1 cellular context compared by ENCODE assay signal in genomic region chr2:236167297-236168109, GRCh38.
TF ChIP-seq lines count a peak whose summit lies in the region.

No MANE protein-coding gene starts in this region.

TF ChIP-seq in HepG2, 621 proteins besides CTCF, POLR2A, EP300 and RAD21 (continued from another document and continues in another):
- no peak for TF ChIP-seq DDIT3 (CRISPR knock-in tag; IDR thresholded peaks at IDR 0.05)
- TF ChIP-seq, protein P1, sequence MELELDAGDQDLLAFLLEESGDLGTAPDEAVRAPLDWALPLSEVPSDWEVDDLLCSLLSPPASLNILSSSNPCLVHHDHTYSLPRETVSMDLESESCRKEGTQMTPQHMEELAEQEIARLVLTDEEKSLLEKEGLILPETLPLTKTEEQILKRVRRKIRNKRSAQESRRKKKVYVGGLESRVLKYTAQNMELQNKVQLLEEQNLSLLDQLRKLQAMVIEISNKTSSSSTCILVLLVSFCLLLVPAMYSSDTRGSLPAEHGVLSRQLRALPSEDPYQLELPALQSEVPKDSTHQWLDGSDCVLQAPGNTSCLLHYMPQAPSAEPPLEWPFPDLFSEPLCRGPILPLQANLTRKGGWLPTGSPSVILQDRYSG (CRISPR knock-in tag; IDR thresholded peaks at IDR 0.05): peak; percentile 44; the same call in 1 of the 2 replicates
- TF ChIP-seq BRCA1 (CRISPR knock-in tag; IDR thresholded peaks at IDR 0.05): no peak
- TF ChIP-seq NR3C1 (CRISPR knock-in tag; IDR thresholded peaks at IDR 0.05): no peak
- TF ChIP-seq ZNF652 (CRISPR knock-in tag; IDR thresholded peaks at IDR 0.05; ENCODE audit: borderline replicate concordance, low read depth): no peak
- TF ChIP-seq, protein P2, sequence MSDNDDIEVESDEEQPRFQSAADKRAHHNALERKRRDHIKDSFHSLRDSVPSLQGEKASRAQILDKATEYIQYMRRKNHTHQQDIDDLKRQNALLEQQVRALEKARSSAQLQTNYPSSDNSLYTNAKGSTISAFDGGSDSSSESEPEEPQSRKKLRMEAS (IDR thresholded peaks at IDR 0.05): peak; percentile 73
- TF ChIP-seq PCBP2 (optimal IDR thresholded peaks at IDR 0.05; ENCODE audit: low read depth, low read length, poor library complexity, severe bottlenecking): no peak
- no peak for TF ChIP-seq MEIS1 (CRISPR knock-in tag; IDR thresholded peaks at IDR 0.05; ENCODE audit: borderline replicate concordance)
- no peak for TF ChIP-seq ZNF597 (CRISPR knock-in tag; IDR thresholded peaks at IDR 0.05)
- TF ChIP-seq, protein P3, sequence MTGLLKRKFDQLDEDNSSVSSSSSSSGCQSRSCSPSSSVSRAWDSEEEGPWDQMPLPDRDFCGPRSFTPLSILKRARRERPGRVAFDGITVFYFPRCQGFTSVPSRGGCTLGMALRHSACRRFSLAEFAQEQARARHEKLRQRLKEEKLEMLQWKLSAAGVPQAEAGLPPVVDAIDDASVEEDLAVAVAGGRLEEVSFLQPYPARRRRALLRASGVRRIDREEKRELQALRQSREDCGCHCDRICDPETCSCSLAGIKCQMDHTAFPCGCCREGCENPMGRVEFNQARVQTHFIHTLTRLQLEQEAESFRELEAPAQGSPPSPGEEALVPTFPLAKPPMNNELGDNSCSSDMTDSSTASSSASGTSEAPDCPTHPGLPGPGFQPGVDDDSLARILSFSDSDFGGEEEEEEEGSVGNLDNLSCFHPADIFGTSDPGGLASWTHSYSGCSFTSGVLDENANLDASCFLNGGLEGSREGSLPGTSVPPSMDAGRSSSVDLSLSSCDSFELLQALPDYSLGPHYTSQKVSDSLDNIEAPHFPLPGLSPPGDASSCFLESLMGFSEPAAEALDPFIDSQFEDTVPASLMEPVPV (CRISPR knock-in tag; IDR thresholded peaks at IDR 0.05): 0 out of 2 replicates have a peak, but pooled peaks have one; percentile 51
- TF ChIP-seq ZNF33B (CRISPR knock-in tag; IDR thresholded peaks at IDR 0.05): no peak
- TF ChIP-seq NR1H2 (CRISPR knock-in tag; IDR thresholded peaks at IDR 0.05; ENCODE audit: borderline replicate concordance, low read depth): no peak
- no peak for TF ChIP-seq FOSL1 (CRISPR knock-in tag; IDR thresholded peaks at IDR 0.05; ENCODE audit: borderline replicate concordance)
- no peak for TF ChIP-seq HMG20B (CRISPR knock-in tag; conservative IDR thresholded peaks at IDR 0.05)
- no peak for TF ChIP-seq SRSF9 (IDR thresholded peaks at IDR 0.05; ENCODE audit: borderline replicate concordance, insufficient read depth, low read depth, low read length, poor library complexity, severe bottlenecking)
- no peak for TF ChIP-seq XRCC5 (optimal IDR thresholded peaks at IDR 0.05; ENCODE audit: low read length)
- TF ChIP-seq, protein P4, sequence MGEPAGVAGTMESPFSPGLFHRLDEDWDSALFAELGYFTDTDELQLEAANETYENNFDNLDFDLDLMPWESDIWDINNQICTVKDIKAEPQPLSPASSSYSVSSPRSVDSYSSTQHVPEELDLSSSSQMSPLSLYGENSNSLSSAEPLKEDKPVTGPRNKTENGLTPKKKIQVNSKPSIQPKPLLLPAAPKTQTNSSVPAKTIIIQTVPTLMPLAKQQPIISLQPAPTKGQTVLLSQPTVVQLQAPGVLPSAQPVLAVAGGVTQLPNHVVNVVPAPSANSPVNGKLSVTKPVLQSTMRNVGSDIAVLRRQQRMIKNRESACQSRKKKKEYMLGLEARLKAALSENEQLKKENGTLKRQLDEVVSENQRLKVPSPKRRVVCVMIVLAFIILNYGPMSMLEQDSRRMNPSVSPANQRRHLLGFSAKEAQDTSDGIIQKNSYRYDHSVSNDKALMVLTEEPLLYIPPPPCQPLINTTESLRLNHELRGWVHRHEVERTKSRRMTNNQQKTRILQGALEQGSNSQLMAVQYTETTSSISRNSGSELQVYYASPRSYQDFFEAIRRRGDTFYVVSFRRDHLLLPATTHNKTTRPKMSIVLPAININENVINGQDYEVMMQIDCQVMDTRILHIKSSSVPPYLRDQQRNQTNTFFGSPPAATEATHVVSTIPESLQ (CRISPR knock-in tag; conservative IDR thresholded peaks at IDR 0.05): no peak
- no peak for TF ChIP-seq ATF1 (CRISPR knock-in tag; IDR thresholded peaks at IDR 0.05)
- no peak for TF ChIP-seq CEBPG (CRISPR knock-in tag; IDR thresholded peaks at IDR 0.05)
- TF ChIP-seq CSRNP2 (CRISPR knock-in tag; conservative IDR thresholded peaks at IDR 0.05; ENCODE audit: low read depth): no peak
- peak; percentile 47 for TF ChIP-seq PHF8 (CRISPR knock-in tag; IDR thresholded peaks at IDR 0.05)
- TF ChIP-seq IKZF4 (CRISPR knock-in tag; IDR thresholded peaks at IDR 0.05; ENCODE audit: borderline replicate concordance, low read depth, not compliant biosample characterization): no peak
- no peak for TF ChIP-seq SMYD3 (CRISPR knock-in tag; IDR thresholded peaks at IDR 0.05)
- TF ChIP-seq SMAD1 (CRISPR knock-in tag; IDR thresholded peaks at IDR 0.05; ENCODE audit: borderline replicate concordance, low read depth): no peak
- no peak for TF ChIP-seq FOXA3 (CRISPR knock-in tag; IDR thresholded peaks at IDR 0.05)
- no peak for TF ChIP-seq ZNF883 (CRISPR knock-in tag; IDR thresholded peaks at IDR 0.05; ENCODE audit: not compliant biosample characterization)
- TF ChIP-seq ZNF274 (CRISPR knock-in tag; IDR thresholded peaks at IDR 0.05): peak; percentile 59; the same call in 1 of the 2 replicates
- no peak for TF ChIP-seq DPF2 (CRISPR knock-in tag; IDR thresholded peaks at IDR 0.05; ENCODE audit: borderline replicate concordance, low read depth)
- no peak for TF ChIP-seq HNRNPL (IDR thresholded peaks at IDR 0.05; ENCODE audit: low read depth, low read length)
- TF ChIP-seq, protein P5, sequence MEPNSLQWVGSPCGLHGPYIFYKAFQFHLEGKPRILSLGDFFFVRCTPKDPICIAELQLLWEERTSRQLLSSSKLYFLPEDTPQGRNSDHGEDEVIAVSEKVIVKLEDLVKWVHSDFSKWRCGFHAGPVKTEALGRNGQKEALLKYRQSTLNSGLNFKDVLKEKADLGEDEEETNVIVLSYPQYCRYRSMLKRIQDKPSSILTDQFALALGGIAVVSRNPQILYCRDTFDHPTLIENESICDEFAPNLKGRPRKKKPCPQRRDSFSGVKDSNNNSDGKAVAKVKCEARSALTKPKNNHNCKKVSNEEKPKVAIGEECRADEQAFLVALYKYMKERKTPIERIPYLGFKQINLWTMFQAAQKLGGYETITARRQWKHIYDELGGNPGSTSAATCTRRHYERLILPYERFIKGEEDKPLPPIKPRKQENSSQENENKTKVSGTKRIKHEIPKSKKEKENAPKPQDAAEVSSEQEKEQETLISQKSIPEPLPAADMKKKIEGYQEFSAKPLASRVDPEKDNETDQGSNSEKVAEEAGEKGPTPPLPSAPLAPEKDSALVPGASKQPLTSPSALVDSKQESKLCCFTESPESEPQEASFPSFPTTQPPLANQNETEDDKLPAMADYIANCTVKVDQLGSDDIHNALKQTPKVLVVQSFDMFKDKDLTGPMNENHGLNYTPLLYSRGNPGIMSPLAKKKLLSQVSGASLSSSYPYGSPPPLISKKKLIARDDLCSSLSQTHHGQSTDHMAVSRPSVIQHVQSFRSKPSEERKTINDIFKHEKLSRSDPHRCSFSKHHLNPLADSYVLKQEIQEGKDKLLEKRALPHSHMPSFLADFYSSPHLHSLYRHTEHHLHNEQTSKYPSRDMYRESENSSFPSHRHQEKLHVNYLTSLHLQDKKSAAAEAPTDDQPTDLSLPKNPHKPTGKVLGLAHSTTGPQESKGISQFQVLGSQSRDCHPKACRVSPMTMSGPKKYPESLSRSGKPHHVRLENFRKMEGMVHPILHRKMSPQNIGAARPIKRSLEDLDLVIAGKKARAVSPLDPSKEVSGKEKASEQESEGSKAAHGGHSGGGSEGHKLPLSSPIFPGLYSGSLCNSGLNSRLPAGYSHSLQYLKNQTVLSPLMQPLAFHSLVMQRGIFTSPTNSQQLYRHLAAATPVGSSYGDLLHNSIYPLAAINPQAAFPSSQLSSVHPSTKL (CRISPR knock-in tag; IDR thresholded peaks at IDR 0.05): 0 out of 2 replicates have a peak, but pooled peaks have one; percentile 16
- TF ChIP-seq, protein P6, sequence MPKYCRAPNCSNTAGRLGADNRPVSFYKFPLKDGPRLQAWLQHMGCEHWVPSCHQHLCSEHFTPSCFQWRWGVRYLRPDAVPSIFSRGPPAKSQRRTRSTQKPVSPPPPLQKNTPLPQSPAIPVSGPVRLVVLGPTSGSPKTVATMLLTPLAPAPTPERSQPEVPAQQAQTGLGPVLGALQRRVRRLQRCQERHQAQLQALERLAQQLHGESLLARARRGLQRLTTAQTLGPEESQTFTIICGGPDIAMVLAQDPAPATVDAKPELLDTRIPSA (CRISPR knock-in tag; IDR thresholded peaks at IDR 0.05; ENCODE audit: borderline replicate concordance): no peak
- TF ChIP-seq ZNF720 (CRISPR knock-in tag; IDR thresholded peaks at IDR 0.05): no peak
- no peak for TF ChIP-seq U2AF2 (IDR thresholded peaks at IDR 0.05; ENCODE audit: low read depth, low read length)
- no peak for TF ChIP-seq ZNF225 (CRISPR knock-in tag; IDR thresholded peaks at IDR 0.05)
- no peak for TF ChIP-seq AFF4 (CRISPR knock-in tag; IDR thresholded peaks at IDR 0.05)
- no peak for TF ChIP-seq ISX (CRISPR knock-in tag; conservative IDR thresholded peaks at IDR 0.05)
- TF ChIP-seq, protein P7, sequence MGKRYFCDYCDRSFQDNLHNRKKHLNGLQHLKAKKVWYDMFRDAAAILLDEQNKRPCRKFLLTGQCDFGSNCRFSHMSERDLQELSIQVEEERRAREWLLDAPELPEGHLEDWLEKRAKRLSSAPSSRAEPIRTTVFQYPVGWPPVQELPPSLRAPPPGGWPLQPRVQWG (CRISPR knock-in tag; IDR thresholded peaks at IDR 0.05; ENCODE audit: borderline replicate concordance, low read depth): no peak
- no peak for TF ChIP-seq TIGD3 (CRISPR knock-in tag; IDR thresholded peaks at IDR 0.05; ENCODE audit: borderline replicate concordance)
- TF ChIP-seq ZNF44 (CRISPR knock-in tag; IDR thresholded peaks at IDR 0.05): no peak
- no peak for TF ChIP-seq REL (CRISPR knock-in tag; conservative IDR thresholded peaks at IDR 0.05)
- no peak for TF ChIP-seq ZNF30 (CRISPR knock-in tag; IDR thresholded peaks at IDR 0.05)
- no peak for TF ChIP-seq PBX2 (CRISPR knock-in tag; IDR thresholded peaks at IDR 0.05)
